ENCODE assay signal across 16 cellular contexts in the genomic region with DNA sequence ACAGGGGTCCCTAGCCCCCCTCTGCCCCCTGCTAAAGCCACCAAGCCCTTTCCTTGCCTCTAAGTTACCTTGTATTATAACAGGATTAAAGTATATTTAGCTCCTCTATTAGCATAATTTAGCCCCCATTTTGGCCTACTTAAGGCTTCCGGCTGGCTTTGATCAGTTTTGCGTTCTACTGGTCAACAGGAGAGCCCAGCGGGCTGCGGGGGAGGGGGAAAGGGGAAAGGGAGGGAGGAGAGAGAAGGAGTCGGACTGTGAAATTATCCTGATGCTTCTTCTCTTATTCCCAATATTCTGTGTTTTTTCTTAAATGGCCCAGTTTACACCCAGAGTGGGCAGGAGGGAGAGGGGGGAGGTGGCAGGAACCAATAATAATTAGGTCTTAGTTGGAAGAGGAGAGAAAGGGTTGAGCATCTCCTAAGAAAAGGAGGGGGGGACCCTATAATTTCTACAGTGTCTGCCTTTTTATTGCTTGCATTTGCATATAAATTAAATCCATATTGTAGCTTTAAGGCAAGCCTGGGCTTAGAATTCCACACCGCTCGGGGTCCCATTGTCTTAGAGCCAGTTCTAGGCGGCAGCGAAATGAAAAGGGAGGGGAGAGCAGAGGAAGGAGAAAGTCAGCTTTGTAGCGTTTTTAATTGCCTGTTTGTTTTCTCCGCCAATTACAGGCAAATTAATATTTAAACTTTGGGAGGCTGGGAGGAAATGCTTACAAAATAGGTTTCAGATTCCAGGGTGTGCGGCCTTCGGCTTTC. TPM values are rescaled to one million over a fixed set of nuclear protein-coding genes. Genes with fewer than 3 reads are reported as not detected.
DNase-seq lines count a peak whose midpoint lies in the region; ATAC-seq and TF ChIP-seq lines count a peak whose summit lies in the region.
"Had no signal": no experiment of that assay in that cellular context is flagged by ENCODE, and none has a peak within 500 bp of the region (broad histone marks: within the 10 kb centered on the region; RNA-seq: fewer than 3 reads in every experiment).

No MANE protein-coding gene starts in this region.

- no peak overlapping the region for H3K4me3 Mint-ChIP-seq in Caco-2 (ENCODE audit: unreplicated experiment)
- H3K4me3 Mint-ChIP-seq: stimulated activated effector memory CD8-positive, alpha-beta T cell treated with anti-CD3 and anti-CD28 coated beads, Interleukin-12 subunit alpha, Interleukin-12 subunit beta, amount 100 ng/mL, for 72 hours had no signal

- no peak for ATAC-seq in left lobe of liver

- peak overlapping the region; percentile 70 for H4K8ac ChIP-seq in mesendoderm (ENCODE audit: low read depth, low read length)

- H3K9me3 Mint-ChIP-seq in Caco-2 (ENCODE audit: unreplicated experiment), result no peaks in the 10 kb centered on the region
- H3K9me3 Mint-ChIP-seq: IgD-negative memory B cell; stimulated activated effector memory CD8-positive, alpha-beta T cell treated with anti-CD3 and anti-CD28 coated beads, Interleukin-12 subunit alpha, Interleukin-12 subunit beta, amount 100 ng/mL, for 72 hours had no signal

- H3K79me1 ChIP-seq in mesendoderm (ENCODE audit: low read length), result no peaks in the 10 kb centered on the region

- H3K4ac ChIP-seq in mesendoderm (ENCODE audit: low read depth, low read length), result no peak overlapping the region

- no peak overlapping the region for H2BK5ac ChIP-seq in mesendoderm (ENCODE audit: low read length)

- no peak overlapping the region for H3K27ac ChIP-seq in A673 (ENCODE audit: low read depth, low read length, poor library complexity, severe bottlenecking)
- H3K27ac ChIP-seq in coronary artery, result no peak overlapping the region
- no peak overlapping the region for H3K27ac ChIP-seq in mesendoderm (ENCODE audit: low read depth, low read length)
- H3K27ac ChIP-seq: parathyroid adenoma had no signal

- no CpG with 5 or more reads among the region's 13 CpGs for WGBS in mesendoderm (ENCODE audit: extremely low coverage, insufficient coverage, low lambda C conversion rate)

- H3K4me2 ChIP-seq in mesendoderm (ENCODE audit: low read length), result peak overlapping the region; percentile 70

- in situ Hi-C loops in HAP-1 (cut with MboI; ENCODE audit: low sequenced_read_pairs), result no loop called here

- H2AK5ac ChIP-seq in mesendoderm (ENCODE audit: low read length), result no peak overlapping the region

- H3K36me3 ChIP-seq in A673 (ENCODE audit: insufficient read depth, low read length, poor library complexity, severe bottlenecking) (no peaks in the 10 kb centered on the region), HAP-1 (replicated peaks) (no peaks in the 10 kb centered on the region), mesendoderm (ENCODE audit: control insufficient read depth, insufficient read depth, low read length) (no peaks in the 10 kb centered on the region), Caco-2 (ENCODE audit: control insufficient read depth, insufficient read depth, low read length) (no peaks in the 10 kb centered on the region)

- intact Hi-C loops in A673 (cut with micrococcal nuclease; ENCODE audit: unreplicated experiment) (no loop called here), Caco-2 (cut with micrococcal nuclease; ENCODE audit: unreplicated experiment) (no loop called here)

- TF ChIP-seq CTCF in A673 (conservative IDR thresholded peaks at IDR 0.05; ENCODE audit: low read depth, low read length) (no peak), coronary artery (IDR thresholded peaks at IDR 0.05) (no peak), Caco-2 (IDR thresholded peaks at IDR 0.05; ENCODE audit: insufficient read depth in 1 of 2, low read depth in 1 of 2, low read length in 1 of 2, severe bottlenecking in 1 of 2, unreplicated experiment in 1 of 2) (no peak)

- H3K9ac ChIP-seq in mesendoderm (ENCODE audit: low read length), result peak overlapping the region; percentile 54
- H3K9ac ChIP-seq: parathyroid adenoma had no signal

- H3K4me1 ChIP-seq in A673 (ENCODE audit: insufficient read depth, low read length, poor library complexity, severe bottlenecking) (peaks cover 12% of the 10 kb centered on the region), HAP-1 (peaks cover 28% of the 10 kb centered on the region), mesendoderm (ENCODE audit: control insufficient read depth, low read depth, low read length) (peaks cover 11% of the 10 kb centered on the region), Caco-2 (no peaks in the 10 kb centered on the region)
- H3K4me1 ChIP-seq: parathyroid adenoma had no signal

- DNase-seq in A673 (ENCODE audit: low spot score) (peak; percentile 17), HAP-1 (ENCODE audit: low spot score in 2 of 2) (peak; percentile 88 to 97), coronary artery (ENCODE audit: low spot score) (no peak), mesendoderm (peak; percentile 30), DMS 273 (lab: John Stamatoyannopoulos, UW; ENCODE audit: unreplicated experiment) (no peak), left lobe of liver (ENCODE audit: low spot score) (no peak), SIG-M5 (lab: John Stamatoyannopoulos, UW) (no peak), Caco-2 (no peak)
- DNase-seq: activated CD4-positive, alpha-beta T cell treated with anti-CD3 and anti-CD28 coated beads, Interleukin-2, amount 50 U/mL, for 48 hours; kidney glomerular epithelial cell; NCI-H1694; stimulated activated CD4-positive, alpha-beta T cell treated with anti-CD3 and anti-CD28 coated beads, Interleukin-1b, Interleukin-23, amount 100 ng/mL, for 48 hours; T-helper 2 cell had no signal

- H3K4me1 Mint-ChIP-seq in Caco-2 (ENCODE audit: low read depth, unreplicated experiment), result no peaks in the 10 kb centered on the region

- H3K4me3 ChIP-seq in A673 (ENCODE audit: low read depth, low read length, poor library complexity, severe bottlenecking), result no peak overlapping the region
- peak overlapping the region; percentile 0; the same call in 1 of the 2 replicates for H3K4me3 ChIP-seq in HAP-1
- H3K4me3 ChIP-seq in coronary artery, result peak overlapping the region; percentile 59
- no peak overlapping the region for H3K4me3 ChIP-seq in mesendoderm (ENCODE audit: low read length)
- no peak overlapping the region for H3K4me3 ChIP-seq in Caco-2 (ENCODE audit: low read depth, low read length)

- H3K36me3 Mint-ChIP-seq in Caco-2 (ENCODE audit: insufficient read depth, unreplicated experiment), result no peaks in the 10 kb centered on the region
- H3K36me3 Mint-ChIP-seq: stimulated activated effector memory CD8-positive, alpha-beta T cell treated with anti-CD3 and anti-CD28 coated beads, Interleukin-12 subunit alpha, Interleukin-12 subunit beta, amount 100 ng/mL, for 72 hours had no signal

- no peaks in the 10 kb centered on the region for H3K27me3 ChIP-seq in A673 (replicated peaks; ENCODE audit: insufficient read depth, low read depth, low read length, poor library complexity)
- H3K27me3 ChIP-seq in HAP-1 (ENCODE audit: low read depth), result no peaks in the 10 kb centered on the region
- no peaks in the 10 kb centered on the region for H3K27me3 ChIP-seq in mesendoderm (ENCODE audit: insufficient read depth, low read length, poor library complexity)
- H3K27me3 ChIP-seq in Caco-2 (replicated peaks; ENCODE audit: control insufficient read depth, insufficient read depth, low read length), result no peaks in the 10 kb centered on the region; the same call in 1 of the 2 replicates

- no peaks in the 10 kb centered on the region for H3K79me2 ChIP-seq in mesendoderm (ENCODE audit: control insufficient read depth, insufficient read depth, low read length)
- H3K79me2 ChIP-seq: parathyroid adenoma had no signal

- no peak overlapping the region for H4K5ac ChIP-seq in mesendoderm (ENCODE audit: low read length)

- no peak overlapping the region for H3K27ac Mint-ChIP-seq in Caco-2 (ENCODE audit: unreplicated experiment)
- H3K27ac Mint-ChIP-seq: IgD-negative memory B cell; stimulated activated effector memory CD8-positive, alpha-beta T cell treated with anti-CD3 and anti-CD28 coated beads, Interleukin-12 subunit alpha, Interleukin-12 subunit beta, amount 100 ng/mL, for 72 hours had no signal

- peak overlapping the region; percentile 78 for H3K56ac ChIP-seq in mesendoderm (ENCODE audit: low read length)

- no peak overlapping the region for H2BK15ac ChIP-seq in mesendoderm (replicated peaks; ENCODE audit: low read depth)

- no peak overlapping the region for H3K23ac ChIP-seq in mesendoderm (ENCODE audit: low read length)

- H3K27me3 Mint-ChIP-seq in Caco-2 (ENCODE audit: insufficient read depth, unreplicated experiment), result peaks cover 28% of the 10 kb centered on the region

- H2BK120ac ChIP-seq in mesendoderm (ENCODE audit: low read depth, low read length), result no peak overlapping the region

- no peaks in the 10 kb centered on the region for H3K9me3 ChIP-seq in A673 (ENCODE audit: low read depth, low read length, poor library complexity, severe bottlenecking)
- H3K9me3 ChIP-seq in HAP-1, result no peaks in the 10 kb centered on the region
- H3K9me3 ChIP-seq in Caco-2, result no peaks in the 10 kb centered on the region

- POLR2A ChIA-PET in A673 (lab: Charles Lee; ENCODE audit: low non-redundant PET) (no interaction called here), Caco-2 (lab: Charles Lee) (no interaction called here)

- H3K18ac ChIP-seq in mesendoderm (ENCODE audit: low read length), result no peak overlapping the region

- CTCF ChIA-PET in A673 (lab: Charles Lee), result no interaction called here
- CTCF ChIA-PET in Caco-2 (lab: Charles Lee), result no interaction called here

- no TSS peak for BruUV-seq in A673 (replicated peaks; lab: Mats Ljungman, UMichigan)
- BruUV-seq in Caco-2 (replicated peaks; lab: Mats Ljungman, UMichigan), result no TSS peak

RNA-seq across cellular contexts. Expression of gene EN1, which starts 39.6 kb away (rescaled TPM):
- total RNA-seq in A673 (2021), result not detected in 2 replicates
- 0.01 TPM for polyA plus RNA-seq in mesendoderm (2013, experiment 1 of 2)
- not detected for polyA plus RNA-seq in mesendoderm (2013, experiment 2 of 2)
- not detected for total RNA-seq in left lobe of liver
- total RNA-seq in Caco-2 (2022), result 0.16 and 0.37 TPM in 2 replicates
- polyA plus RNA-seq: IgD-negative memory B cell had no signal

Comparison
In these comparisons a context has a peak if more than half of its experiments do, and no peak if none do; other contexts are left out.
1. DNase-seq: peak in A673 (single experiment), HAP-1 (2 of 2) and mesendoderm (single experiment); none in coronary artery (single experiment), DMS 273 (single experiment), left lobe of liver (single experiment), SIG-M5 (single experiment) and Caco-2 (0 of 2).
2. H3K4me3 ChIP-seq: peak in HAP-1 (single experiment) and coronary artery (single experiment); none in A673 (single experiment), mesendoderm (single experiment) and Caco-2 (single experiment).